8 cellular contexts compared by ENCODE assay signal in the genomic region with DNA sequence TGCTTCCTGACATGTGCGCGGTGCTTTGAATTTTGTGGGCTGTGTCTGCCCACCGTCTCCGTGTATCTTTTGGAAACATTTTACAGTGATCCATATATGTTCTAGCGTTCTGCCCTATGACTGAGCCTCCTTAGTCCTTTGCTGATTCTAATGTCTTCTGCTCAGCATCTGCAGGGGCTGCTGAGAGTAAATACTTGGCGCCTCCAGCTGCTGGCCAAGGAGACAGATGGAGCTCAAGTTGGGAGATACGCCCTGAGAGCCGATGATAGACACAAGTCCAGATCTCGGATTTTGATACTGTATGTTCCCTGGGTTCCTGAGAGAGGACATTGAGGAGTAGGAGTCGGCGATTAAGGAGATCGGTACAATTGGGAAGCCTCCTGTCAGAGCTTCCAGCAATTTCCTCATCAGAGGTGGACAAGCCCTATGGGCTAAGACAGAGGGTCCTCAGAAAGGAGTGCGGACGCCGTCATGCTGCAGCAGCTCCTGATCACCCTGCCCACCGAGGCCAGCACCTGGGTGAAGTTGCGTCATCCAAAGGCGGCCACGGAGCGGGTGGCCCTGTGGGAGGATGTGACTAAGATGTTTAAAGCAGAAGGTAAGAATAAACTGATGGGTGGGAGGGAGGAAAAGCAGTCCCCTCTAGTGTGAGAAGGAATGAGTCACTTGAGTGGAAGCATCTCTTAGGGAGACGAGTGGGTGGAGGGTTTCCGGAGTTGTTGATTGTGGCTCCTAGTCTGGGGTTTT. TPM values are rescaled to one million over a fixed set of nuclear protein-coding genes. Genes with fewer than 3 reads are reported as not detected.
DNase-seq lines count a peak whose midpoint lies in the region.

No MANE protein-coding gene starts in this region.

- H3K27me3 Mint-ChIP-seq in activated CD4-positive, alpha-beta memory T cell treated with anti-CD3 and anti-CD28 coated beads, Interleukin-2, amount 10 ng/mL, durations not matched to agents 7 days and 5 days = no peaks in the 10 kb centered on the region

- H3K4me1 ChIP-seq in HAP-1 = peaks cover 8% of the 10 kb centered on the region; the same call in 1 of the 2 replicates
- H3K4me1 ChIP-seq in ectodermal cell (ENCODE audit: control insufficient read depth, insufficient read depth, low read length) = no peaks in the 10 kb centered on the region
- no peaks in the 10 kb centered on the region for H3K4me1 ChIP-seq in mesodermal cell (ENCODE audit: control insufficient read depth, insufficient read depth, low read length, poor library complexity, severe bottlenecking)

- peak overlapping the region; percentile 78 for H3K4me3 Mint-ChIP-seq in activated CD4-positive, alpha-beta memory T cell treated with anti-CD3 and anti-CD28 coated beads, Interleukin-2, amount 10 ng/mL, durations not matched to agents 7 days and 5 days

- POLR2A ChIA-PET in activated CD4-positive, alpha-beta memory T cell treated with anti-CD3 and anti-CD28 coated beads, Interleukin-2, amount 10 ng/mL, durations not matched to agents 7 days and 5 days (lab: Charles Lee) = interaction anchor here (0.8 to 2.5 kb wide), 16 partner anchors 8 to 309 kb away, joined by 3 to 14 read pairs (median 4); a partner anchor contains a TSS

- peak overlapping the region; percentile 82 for H3K27ac Mint-ChIP-seq in activated CD4-positive, alpha-beta memory T cell treated with anti-CD3 and anti-CD28 coated beads, Interleukin-2, amount 10 ng/mL, durations not matched to agents 7 days and 5 days

- no peaks in the 10 kb centered on the region for H3K27me3 ChIP-seq in HAP-1 (ENCODE audit: low read depth)
- H3K27me3 ChIP-seq in ectodermal cell (ENCODE audit: control insufficient read depth, insufficient read depth, low read length, poor library complexity, severe bottlenecking) = no peaks in the 10 kb centered on the region

- CTCF ChIA-PET in activated CD4-positive, alpha-beta memory T cell treated with anti-CD3 and anti-CD28 coated beads, Interleukin-2, amount 10 ng/mL, durations not matched to agents 7 days and 5 days (lab: Charles Lee) = interaction anchor here (0.5 to 2.2 kb wide), 7 partner anchors 10 to 307 kb away, joined by 3 to 9 read pairs (median 3); a partner anchor contains a TSS

- H3K9me3 Mint-ChIP-seq in activated CD4-positive, alpha-beta memory T cell treated with anti-CD3 and anti-CD28 coated beads, Interleukin-2, amount 10 ng/mL, durations not matched to agents 7 days and 5 days = peaks cover 47% of the 10 kb centered on the region

- DNase-seq in GM03348 (ENCODE audit: low spot score) (peak; percentile 57), HAP-1 (ENCODE audit: low spot score in 2 of 2) (no peak), NCI-H1092 treated with DMSO at 0.1 percent for 48 hours (lab: John Stamatoyannopoulos, UW) (peak; percentile 84), SW480 (ENCODE audit: low spot score) (no peak)
- peak; percentile 81 for DNase-seq in activated CD4-positive, alpha-beta memory T cell treated with anti-CD3 and anti-CD28 coated beads, Interleukin-2, amount 10 ng/mL, durations not matched to agents 7 days and 5 days
- DNase-seq in stimulated activated CD8-positive, alpha-beta memory T cell treated with anti-CD3 and anti-CD28 coated beads, Interleukin-15, amount 100 ng/mL, for 4 hours (ENCODE audit: low read depth in 2 of 2) = peak; percentile 74 to 87

- peaks cover 57% of the 10 kb centered on the region for H3K36me3 Mint-ChIP-seq in activated CD4-positive, alpha-beta memory T cell treated with anti-CD3 and anti-CD28 coated beads, Interleukin-2, amount 10 ng/mL, durations not matched to agents 7 days and 5 days (ENCODE audit: low read depth)

- H3K36me3 ChIP-seq in HAP-1 (replicated peaks) (no peaks in the 10 kb centered on the region), ectodermal cell (ENCODE audit: control insufficient read depth, insufficient read depth, low read length) (peaks cover 33% of the 10 kb centered on the region), mesodermal cell (ENCODE audit: control insufficient read depth, insufficient read depth, low read length) (peaks cover 28% of the 10 kb centered on the region)

- WGBS in ectodermal cell, 2 experiments = 22 to 26% methylated on average over 22 of the region's 22 CpGs
- WGBS in mesodermal cell (ENCODE audit: insufficient coverage in 2 of 2), 2 experiments = 28 to 38% methylated on average over 9 to 18 of the region's 22 CpGs

- H3K4me1 Mint-ChIP-seq in activated CD4-positive, alpha-beta memory T cell treated with anti-CD3 and anti-CD28 coated beads, Interleukin-2, amount 10 ng/mL, durations not matched to agents 7 days and 5 days = peaks cover 23% of the 10 kb centered on the region

- in situ Hi-C loops in HAP-1 (cut with MboI; ENCODE audit: low sequenced_read_pairs) = no loop called here

- H3K4me3 ChIP-seq in HAP-1 = peak overlapping the region; percentile 56
- H3K4me3 ChIP-seq in ectodermal cell (ENCODE audit: insufficient read depth, low read depth, low read length) = peak overlapping the region; percentile 67
- H3K4me3 ChIP-seq in mesodermal cell (ENCODE audit: extremely low read depth, insufficient read depth, low read length, poor library complexity, severe bottlenecking) = peak overlapping the region; percentile 66

- H3K27ac ChIP-seq in ectodermal cell (ENCODE audit: insufficient read depth, low read depth, low read length, poor library complexity, severe bottlenecking) (peak overlapping the region; percentile 95), mesodermal cell (ENCODE audit: low read depth, low read length, severe bottlenecking) (peak overlapping the region; percentile 93)

- peaks cover 15% of the 10 kb centered on the region; the same call in 1 of the 2 replicates for H3K9me3 ChIP-seq in HAP-1
- no peaks in the 10 kb centered on the region for H3K9me3 ChIP-seq in ectodermal cell (ENCODE audit: control insufficient read depth, low read length)
- H3K9me3 ChIP-seq in mesodermal cell (ENCODE audit: control insufficient read depth, low read length) = peaks cover 38% of the 10 kb centered on the region

RNA-seq across cellular contexts. Expression of a gene that starts 0.4 kb away (rescaled TPM):
- total RNA-seq in activated CD4-positive, alpha-beta memory T cell treated with anti-CD3 and anti-CD28 coated beads, Interleukin-2, amount 10 ng/mL, durations not matched to agents 7 days and 5 days = 1 to 10 TPM; 5.4 to 5.9 TPM
- 14.1 TPM for polyA plus RNA-seq in ectodermal cell (2013, experiment 1 of 4)
- 12.7 TPM for polyA plus RNA-seq in ectodermal cell (2013, experiment 2 of 4)
- polyA plus RNA-seq in ectodermal cell (2013, experiment 3 of 4) = 10.9 TPM
- 11.5 TPM for polyA plus RNA-seq in ectodermal cell (2013, experiment 4 of 4)
- 4.8 TPM for polyA plus RNA-seq in mesodermal cell (2013, experiment 1 of 2)
- 5.0 TPM for polyA plus RNA-seq in mesodermal cell (2013, experiment 2 of 2)

RNA-seq across cellular contexts. Expression of a gene that starts 26.4 kb away (rescaled TPM):
- 1 to 10 TPM; 2.3 to 2.5 TPM for total RNA-seq in activated CD4-positive, alpha-beta memory T cell treated with anti-CD3 and anti-CD28 coated beads, Interleukin-2, amount 10 ng/mL, durations not matched to agents 7 days and 5 days
- 6.9 TPM for polyA plus RNA-seq in ectodermal cell (2013, experiment 1 of 4)
- 6.9 TPM for polyA plus RNA-seq in ectodermal cell (2013, experiment 2 of 4)
- 5.5 TPM for polyA plus RNA-seq in ectodermal cell (2013, experiment 3 of 4)
- 6.4 TPM for polyA plus RNA-seq in ectodermal cell (2013, experiment 4 of 4)
- polyA plus RNA-seq in mesodermal cell (2013, experiment 1 of 2) = 3.7 TPM
- polyA plus RNA-seq in mesodermal cell (2013, experiment 2 of 2) = 3.7 TPM

RNA-seq across cellular contexts. Expression of a gene that starts 57.9 kb away (rescaled TPM):
- 10 to 100 TPM; 12.3 to 12.6 TPM for total RNA-seq in activated CD4-positive, alpha-beta memory T cell treated with anti-CD3 and anti-CD28 coated beads, Interleukin-2, amount 10 ng/mL, durations not matched to agents 7 days and 5 days
- polyA plus RNA-seq in ectodermal cell (2013, experiment 1 of 4) = 15.6 TPM
- polyA plus RNA-seq in ectodermal cell (2013, experiment 2 of 4) = 16.4 TPM
- polyA plus RNA-seq in ectodermal cell (2013, experiment 3 of 4) = 12.1 TPM
- 14.1 TPM for polyA plus RNA-seq in ectodermal cell (2013, experiment 4 of 4)
- polyA plus RNA-seq in mesodermal cell (2013, experiment 1 of 2) = 7.5 TPM
- polyA plus RNA-seq in mesodermal cell (2013, experiment 2 of 2) = 5.4 TPM

Comparison
In these comparisons a context has a peak if more than half of its experiments do, and no peak if none do; other contexts are left out.
1. DNase-seq: peak in GM03348 (single experiment), NCI-H1092 treated with DMSO at 0.1 percent for 48 hours (single experiment), activated CD4-positive, alpha-beta memory T cell treated with anti-CD3 and anti-CD28 coated beads, Interleukin-2, amount 10 ng/mL, durations not matched to agents 7 days and 5 days (single experiment) and stimulated activated CD8-positive, alpha-beta memory T cell treated with anti-CD3 and anti-CD28 coated beads, Interleukin-15, amount 100 ng/mL, for 4 hours (2 of 2); none in HAP-1 (0 of 2) and SW480 (single experiment).
2. Peak in every context shown above with its lines, with median percentiles within 50 percentile points of each other: H3K4me3 ChIP-seq.